In the genomic region with DNA sequence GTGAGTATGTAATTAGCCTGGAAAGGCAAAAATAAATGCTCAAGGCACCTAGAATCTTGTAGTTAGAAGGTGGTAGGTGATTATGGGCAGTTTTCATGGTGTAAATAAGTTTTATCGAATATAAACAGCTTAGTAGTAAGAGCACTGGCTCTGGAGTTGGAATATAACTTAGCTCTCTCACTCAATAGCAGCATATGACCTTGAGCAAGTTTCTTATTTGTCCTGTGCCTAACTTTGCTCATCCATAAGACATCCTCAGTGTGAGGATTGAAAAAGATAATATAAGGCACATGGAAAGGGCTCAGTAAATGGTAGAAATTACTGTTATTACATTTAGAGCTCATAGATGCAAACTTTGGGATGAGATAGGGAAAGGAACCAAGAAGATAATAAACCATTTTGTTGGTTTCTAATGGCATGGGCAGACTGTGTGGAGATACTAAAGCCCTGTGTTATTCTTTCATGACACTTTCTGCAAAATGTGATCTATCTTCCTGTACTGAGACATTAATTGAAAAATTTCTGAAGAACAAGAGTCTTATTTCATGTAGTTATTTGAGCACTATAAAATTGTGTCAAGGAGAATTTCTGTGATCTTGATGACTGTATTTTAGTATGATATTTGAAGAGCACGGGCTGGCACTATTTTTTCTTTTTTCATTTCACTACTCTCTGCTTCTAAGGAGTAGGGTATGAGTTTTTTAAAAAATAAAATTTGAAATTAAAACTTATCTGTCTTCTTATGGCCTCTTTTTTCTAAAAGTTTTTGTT, we compare ENCODE assay signal across 7 cellular contexts. TPM values are rescaled to one million over a fixed set of nuclear protein-coding genes. Genes with fewer than 3 reads are reported as not detected.
DNase-seq lines count a peak whose midpoint lies in the region; ATAC-seq and TF ChIP-seq lines count a peak whose summit lies in the region.

No MANE protein-coding gene starts in this region.

- H3K27me3 ChIP-seq in foreskin keratinocyte: no peaks in the 10 kb centered on the region

- peak overlapping the region; percentile 84 for H3K4me3 ChIP-seq in HFF-Myc (replicated peaks; ENCODE audit: low read depth, low read length)

- ATAC-seq in foreskin keratinocyte (no peak), HG02970 (IDR thresholded peaks at IDR 0.05; ENCODE audit: low FRiP score, unreplicated experiment) (no peak)
- no peak for ATAC-seq in stimulated activated memory B cell treated with anti-CD40 and anti-IgM and Interleukin-4, amounts not matched to agents 10 μg/mL and 1 μg/mL and 100 μg/mL, for 72 hours

- H3K4me3 Mint-ChIP-seq in stimulated activated memory B cell treated with anti-CD40 and anti-IgM and Interleukin-4, amounts not matched to agents 10 μg/mL and 1 μg/mL and 100 μg/mL, for 72 hours: peak overlapping the region; percentile 4

- peaks cover 64% of the 10 kb centered on the region for H3K4me1 Mint-ChIP-seq in stimulated activated memory B cell treated with anti-CD40 and anti-IgM and Interleukin-4, amounts not matched to agents 10 μg/mL and 1 μg/mL and 100 μg/mL, for 72 hours

- H3K27ac ChIP-seq in VCaP (peak overlapping the region; percentile 94; the same call in 1 of the 2 replicates), foreskin keratinocyte (peak overlapping the region; percentile 44)

- no peak for TF ChIP-seq CTCF in HFF-Myc (IDR thresholded peaks at IDR 0.05; ENCODE audit: low read depth, low read length, missing control alignments)
- TF ChIP-seq CTCF in VCaP (conservative IDR thresholded peaks at IDR 0.05): no peak
- no peak for TF ChIP-seq CTCF in foreskin keratinocyte (conservative IDR thresholded peaks at IDR 0.05)
- no peak for TF ChIP-seq CTCF in GM20000 (IDR thresholded peaks at IDR 0.05; ENCODE audit: extremely low read depth, missing control alignments)

- H3K36me3 Mint-ChIP-seq in stimulated activated memory B cell treated with anti-CD40 and anti-IgM and Interleukin-4, amounts not matched to agents 10 μg/mL and 1 μg/mL and 100 μg/mL, for 72 hours: peaks cover 9% of the 10 kb centered on the region

- DNase-seq in HFF-Myc (ENCODE audit: extremely low read depth, low read depth): no peak
- no peak for DNase-seq in foreskin keratinocyte
- no peak for DNase-seq in GM20000 (ENCODE audit: low spot score)
- no peak for DNase-seq in NOMO-1 (lab: John Stamatoyannopoulos, UW; ENCODE audit: unreplicated experiment in 2 of 2)

- peaks cover 3% of the 10 kb centered on the region for H3K9me3 Mint-ChIP-seq in stimulated activated memory B cell treated with anti-CD40 and anti-IgM and Interleukin-4, amounts not matched to agents 10 μg/mL and 1 μg/mL and 100 μg/mL, for 72 hours

- no peak overlapping the region for H3K27ac Mint-ChIP-seq in stimulated activated memory B cell treated with anti-CD40 and anti-IgM and Interleukin-4, amounts not matched to agents 10 μg/mL and 1 μg/mL and 100 μg/mL, for 72 hours

- H3K4me1 ChIP-seq in foreskin keratinocyte: peaks cover 24% of the 10 kb centered on the region

- H3K27me3 Mint-ChIP-seq in stimulated activated memory B cell treated with anti-CD40 and anti-IgM and Interleukin-4, amounts not matched to agents 10 μg/mL and 1 μg/mL and 100 μg/mL, for 72 hours: no peaks in the 10 kb centered on the region

RNA-seq across cellular contexts. Expression of gene SLK, which starts 3.1 kb away (rescaled TPM):
- 59.3 and 64.3 TPM in 2 replicates for total RNA-seq in foreskin keratinocyte
- 10.5 and 11.1 TPM in 2 replicates for polyA plus RNA-seq in foreskin keratinocyte

RNA-seq across cellular contexts. Expression of gene STN1, which starts 52.1 kb away (rescaled TPM):
- 28.9 and 29.4 TPM in 2 replicates for total RNA-seq in foreskin keratinocyte
- polyA plus RNA-seq in foreskin keratinocyte: 22.7 and 27.0 TPM in 2 replicates
